ENCODE assay signal across 2 cellular contexts in the genomic region with DNA sequence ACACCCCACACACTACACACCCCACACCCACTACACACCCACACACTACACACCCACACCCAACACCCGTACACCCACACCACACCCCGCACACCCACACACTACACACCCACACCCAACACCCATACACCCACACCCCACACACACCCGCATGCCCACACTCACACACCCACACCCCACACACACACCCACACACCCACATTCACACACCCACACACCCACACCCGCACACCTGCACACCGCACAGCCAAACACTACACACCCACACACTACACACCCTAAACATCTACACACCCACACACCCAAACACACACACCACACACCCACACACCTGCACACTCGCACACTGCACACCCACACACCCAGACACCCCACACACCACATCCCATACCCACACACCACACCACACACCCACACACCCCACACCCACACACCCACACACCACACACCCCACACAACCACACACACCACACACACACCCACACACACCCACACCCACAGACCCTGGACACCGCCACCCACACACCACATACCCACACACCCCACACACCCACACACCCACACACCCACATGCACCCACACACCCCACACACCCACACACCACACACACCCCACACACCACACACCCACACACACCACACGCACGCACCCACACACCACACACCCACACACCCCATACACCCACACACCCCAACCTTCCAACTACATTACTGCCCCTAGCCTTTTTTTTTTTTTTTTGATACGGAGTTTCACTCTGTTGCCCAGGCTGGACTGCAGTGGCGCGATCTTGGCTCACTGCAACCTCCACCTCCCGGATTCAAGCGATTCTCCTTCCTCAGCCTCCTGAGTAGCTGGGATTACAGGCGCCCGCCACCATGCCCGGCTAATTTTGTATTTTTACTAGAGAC.
A peak's percentile ranks its signal among the peaks of the same experiment; 100 is the strongest.
TF ChIP-seq lines count a peak whose summit lies in the region.

No MANE protein-coding gene starts in this region.

TF ChIP-seq in HEK293, 187 proteins besides CTCF, POLR2A, EP300 and RAD21:
- TF ChIP-seq, protein P1, sequence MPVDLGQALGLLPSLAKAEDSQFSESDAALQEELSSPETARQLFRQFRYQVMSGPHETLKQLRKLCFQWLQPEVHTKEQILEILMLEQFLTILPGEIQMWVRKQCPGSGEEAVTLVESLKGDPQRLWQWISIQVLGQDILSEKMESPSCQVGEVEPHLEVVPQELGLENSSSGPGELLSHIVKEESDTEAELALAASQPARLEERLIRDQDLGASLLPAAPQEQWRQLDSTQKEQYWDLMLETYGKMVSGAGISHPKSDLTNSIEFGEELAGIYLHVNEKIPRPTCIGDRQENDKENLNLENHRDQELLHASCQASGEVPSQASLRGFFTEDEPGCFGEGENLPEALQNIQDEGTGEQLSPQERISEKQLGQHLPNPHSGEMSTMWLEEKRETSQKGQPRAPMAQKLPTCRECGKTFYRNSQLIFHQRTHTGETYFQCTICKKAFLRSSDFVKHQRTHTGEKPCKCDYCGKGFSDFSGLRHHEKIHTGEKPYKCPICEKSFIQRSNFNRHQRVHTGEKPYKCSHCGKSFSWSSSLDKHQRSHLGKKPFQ (tag by site-specific recombination; IDR thresholded peaks at IDR 0.05): peak; percentile 40; the same call in 1 of the 2 replicates
- TF ChIP-seq ZNF521 (tag by site-specific recombination; IDR thresholded peaks at IDR 0.05) (no peak), ZSCAN16 (tag by site-specific recombination; IDR thresholded peaks at IDR 0.05) (no peak), ZNF530 (tag by site-specific recombination; IDR thresholded peaks at IDR 0.05; ENCODE audit: low read depth) (peak; percentile 75; the same call in 1 of the 2 replicates), KLF8 (tag by site-specific recombination; IDR thresholded peaks at IDR 0.05) (peak; percentile 96), KLF9 (tag by site-specific recombination; IDR thresholded peaks at IDR 0.05; ENCODE audit: low read depth) (peak; percentile 63), ZFHX2 (tag by site-specific recombination; conservative IDR thresholded peaks at IDR 0.05) (peak; percentile 99), KLF1 (tag by site-specific recombination; IDR thresholded peaks at IDR 0.05) (peak; percentile 99), ZNF571 (tag by site-specific recombination; IDR thresholded peaks at IDR 0.05) (0 out of 2 replicates have a peak, but pooled peaks have one; percentile 42), EGR2 (tag by site-specific recombination; IDR thresholded peaks at IDR 0.05; ENCODE audit: low read depth) (peak; percentile 98), HOXA7 (CRISPR knock-in tag; IDR thresholded peaks at IDR 0.05; ENCODE audit: borderline replicate concordance) (no peak)
- TF ChIP-seq, protein P2, sequence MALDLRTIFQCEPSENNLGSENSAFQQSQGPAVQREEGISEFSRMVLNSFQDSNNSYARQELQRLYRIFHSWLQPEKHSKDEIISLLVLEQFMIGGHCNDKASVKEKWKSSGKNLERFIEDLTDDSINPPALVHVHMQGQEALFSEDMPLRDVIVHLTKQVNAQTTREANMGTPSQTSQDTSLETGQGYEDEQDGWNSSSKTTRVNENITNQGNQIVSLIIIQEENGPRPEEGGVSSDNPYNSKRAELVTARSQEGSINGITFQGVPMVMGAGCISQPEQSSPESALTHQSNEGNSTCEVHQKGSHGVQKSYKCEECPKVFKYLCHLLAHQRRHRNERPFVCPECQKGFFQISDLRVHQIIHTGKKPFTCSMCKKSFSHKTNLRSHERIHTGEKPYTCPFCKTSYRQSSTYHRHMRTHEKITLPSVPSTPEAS (tag by site-specific recombination; IDR thresholded peaks at IDR 0.05): peak; percentile 70

TF ChIP-seq in H1, 55 proteins besides CTCF, POLR2A, EP300 and RAD21:
- no peak for TF ChIP-seq HDAC6 (IDR thresholded peaks at IDR 0.05; ENCODE audit: low read depth, low read length)
- no peak for TF ChIP-seq MAFK (IDR thresholded peaks at IDR 0.05; ENCODE audit: low read depth, low read length)
- no peak for TF ChIP-seq JUN (IDR thresholded peaks at IDR 0.05; ENCODE audit: low read depth, low read length)
- TF ChIP-seq, protein P3, sequence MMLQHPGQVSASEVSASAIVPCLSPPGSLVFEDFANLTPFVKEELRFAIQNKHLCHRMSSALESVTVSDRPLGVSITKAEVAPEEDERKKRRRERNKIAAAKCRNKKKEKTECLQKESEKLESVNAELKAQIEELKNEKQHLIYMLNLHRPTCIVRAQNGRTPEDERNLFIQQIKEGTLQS (IDR thresholded peaks at IDR 0.05; ENCODE audit: insufficient read depth, low read depth, low read length): no peak
- no peak for TF ChIP-seq CHD2 (IDR thresholded peaks at IDR 0.05; ENCODE audit: low read length)
- no peak for TF ChIP-seq RFX5 (IDR thresholded peaks at IDR 0.05; ENCODE audit: borderline replicate concordance, low read depth, low read length)
- TF ChIP-seq, protein P4, sequence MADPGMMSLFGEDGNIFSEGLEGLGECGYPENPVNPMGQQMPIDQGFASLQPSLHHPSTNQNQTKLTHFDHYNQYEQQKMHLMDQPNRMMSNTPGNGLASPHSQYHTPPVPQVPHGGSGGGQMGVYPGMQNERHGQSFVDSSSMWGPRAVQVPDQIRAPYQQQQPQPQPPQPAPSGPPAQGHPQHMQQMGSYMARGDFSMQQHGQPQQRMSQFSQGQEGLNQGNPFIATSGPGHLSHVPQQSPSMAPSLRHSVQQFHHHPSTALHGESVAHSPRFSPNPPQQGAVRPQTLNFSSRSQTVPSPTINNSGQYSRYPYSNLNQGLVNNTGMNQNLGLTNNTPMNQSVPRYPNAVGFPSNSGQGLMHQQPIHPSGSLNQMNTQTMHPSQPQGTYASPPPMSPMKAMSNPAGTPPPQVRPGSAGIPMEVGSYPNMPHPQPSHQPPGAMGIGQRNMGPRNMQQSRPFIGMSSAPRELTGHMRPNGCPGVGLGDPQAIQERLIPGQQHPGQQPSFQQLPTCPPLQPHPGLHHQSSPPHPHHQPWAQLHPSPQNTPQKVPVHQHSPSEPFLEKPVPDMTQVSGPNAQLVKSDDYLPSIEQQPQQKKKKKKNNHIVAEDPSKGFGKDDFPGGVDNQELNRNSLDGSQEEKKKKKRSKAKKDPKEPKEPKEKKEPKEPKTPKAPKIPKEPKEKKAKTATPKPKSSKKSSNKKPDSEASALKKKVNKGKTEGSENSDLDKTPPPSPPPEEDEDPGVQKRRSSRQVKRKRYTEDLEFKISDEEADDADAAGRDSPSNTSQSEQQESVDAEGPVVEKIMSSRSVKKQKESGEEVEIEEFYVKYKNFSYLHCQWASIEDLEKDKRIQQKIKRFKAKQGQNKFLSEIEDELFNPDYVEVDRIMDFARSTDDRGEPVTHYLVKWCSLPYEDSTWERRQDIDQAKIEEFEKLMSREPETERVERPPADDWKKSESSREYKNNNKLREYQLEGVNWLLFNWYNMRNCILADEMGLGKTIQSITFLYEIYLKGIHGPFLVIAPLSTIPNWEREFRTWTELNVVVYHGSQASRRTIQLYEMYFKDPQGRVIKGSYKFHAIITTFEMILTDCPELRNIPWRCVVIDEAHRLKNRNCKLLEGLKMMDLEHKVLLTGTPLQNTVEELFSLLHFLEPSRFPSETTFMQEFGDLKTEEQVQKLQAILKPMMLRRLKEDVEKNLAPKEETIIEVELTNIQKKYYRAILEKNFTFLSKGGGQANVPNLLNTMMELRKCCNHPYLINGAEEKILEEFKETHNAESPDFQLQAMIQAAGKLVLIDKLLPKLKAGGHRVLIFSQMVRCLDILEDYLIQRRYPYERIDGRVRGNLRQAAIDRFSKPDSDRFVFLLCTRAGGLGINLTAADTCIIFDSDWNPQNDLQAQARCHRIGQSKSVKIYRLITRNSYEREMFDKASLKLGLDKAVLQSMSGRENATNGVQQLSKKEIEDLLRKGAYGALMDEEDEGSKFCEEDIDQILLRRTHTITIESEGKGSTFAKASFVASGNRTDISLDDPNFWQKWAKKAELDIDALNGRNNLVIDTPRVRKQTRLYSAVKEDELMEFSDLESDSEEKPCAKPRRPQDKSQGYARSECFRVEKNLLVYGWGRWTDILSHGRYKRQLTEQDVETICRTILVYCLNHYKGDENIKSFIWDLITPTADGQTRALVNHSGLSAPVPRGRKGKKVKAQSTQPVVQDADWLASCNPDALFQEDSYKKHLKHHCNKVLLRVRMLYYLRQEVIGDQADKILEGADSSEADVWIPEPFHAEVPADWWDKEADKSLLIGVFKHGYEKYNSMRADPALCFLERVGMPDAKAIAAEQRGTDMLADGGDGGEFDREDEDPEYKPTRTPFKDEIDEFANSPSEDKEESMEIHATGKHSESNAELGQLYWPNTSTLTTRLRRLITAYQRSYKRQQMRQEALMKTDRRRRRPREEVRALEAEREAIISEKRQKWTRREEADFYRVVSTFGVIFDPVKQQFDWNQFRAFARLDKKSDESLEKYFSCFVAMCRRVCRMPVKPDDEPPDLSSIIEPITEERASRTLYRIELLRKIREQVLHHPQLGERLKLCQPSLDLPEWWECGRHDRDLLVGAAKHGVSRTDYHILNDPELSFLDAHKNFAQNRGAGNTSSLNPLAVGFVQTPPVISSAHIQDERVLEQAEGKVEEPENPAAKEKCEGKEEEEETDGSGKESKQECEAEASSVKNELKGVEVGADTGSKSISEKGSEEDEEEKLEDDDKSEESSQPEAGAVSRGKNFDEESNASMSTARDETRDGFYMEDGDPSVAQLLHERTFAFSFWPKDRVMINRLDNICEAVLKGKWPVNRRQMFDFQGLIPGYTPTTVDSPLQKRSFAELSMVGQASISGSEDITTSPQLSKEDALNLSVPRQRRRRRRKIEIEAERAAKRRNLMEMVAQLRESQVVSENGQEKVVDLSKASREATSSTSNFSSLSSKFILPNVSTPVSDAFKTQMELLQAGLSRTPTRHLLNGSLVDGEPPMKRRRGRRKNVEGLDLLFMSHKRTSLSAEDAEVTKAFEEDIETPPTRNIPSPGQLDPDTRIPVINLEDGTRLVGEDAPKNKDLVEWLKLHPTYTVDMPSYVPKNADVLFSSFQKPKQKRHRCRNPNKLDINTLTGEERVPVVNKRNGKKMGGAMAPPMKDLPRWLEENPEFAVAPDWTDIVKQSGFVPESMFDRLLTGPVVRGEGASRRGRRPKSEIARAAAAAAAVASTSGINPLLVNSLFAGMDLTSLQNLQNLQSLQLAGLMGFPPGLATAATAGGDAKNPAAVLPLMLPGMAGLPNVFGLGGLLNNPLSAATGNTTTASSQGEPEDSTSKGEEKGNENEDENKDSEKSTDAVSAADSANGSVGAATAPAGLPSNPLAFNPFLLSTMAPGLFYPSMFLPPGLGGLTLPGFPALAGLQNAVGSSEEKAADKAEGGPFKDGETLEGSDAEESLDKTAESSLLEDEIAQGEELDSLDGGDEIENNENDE (IDR thresholded peaks at IDR 0.05; ENCODE audit: insufficient replicate concordance, low read length): no peak
- no peak for TF ChIP-seq CTBP2 (IDR thresholded peaks at IDR 0.05; ENCODE audit: borderline replicate concordance, insufficient read depth, insufficient read length, low read length)
- TF ChIP-seq KDM4A (IDR thresholded peaks at IDR 0.05; ENCODE audit: low read depth, low read length, severe bottlenecking): no peak
